23 cellular contexts compared by ENCODE assay signal in the genomic region with DNA sequence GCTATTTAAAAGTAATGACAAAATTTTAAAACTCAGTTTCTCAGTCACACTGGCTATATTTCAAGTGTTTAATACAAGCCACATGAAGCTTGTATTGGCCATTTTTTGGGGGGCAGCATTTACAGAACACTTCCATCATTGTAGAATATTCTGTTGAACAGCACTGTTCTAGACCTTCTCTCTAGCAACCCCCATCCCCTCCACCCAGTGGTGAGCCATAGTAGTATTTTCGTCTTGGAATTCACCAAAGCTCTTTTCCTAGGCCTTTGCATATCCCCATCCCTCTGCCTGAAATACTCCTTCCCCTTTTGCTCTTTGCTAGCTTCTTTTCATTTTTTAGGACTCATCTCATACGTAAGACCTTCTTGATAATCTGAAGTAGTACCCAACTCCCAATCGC.
"Had no signal": no experiment of that assay in that cellular context is flagged by ENCODE, and none has a peak within 500 bp of the region (broad histone marks: within the 10 kb centered on the region; RNA-seq: fewer than 3 reads in every experiment).

No MANE protein-coding gene starts in this region.

- H3K9me3 ChIP-seq: left lung, tibial artery had no signal

- H3K9me3 Mint-ChIP-seq: activated naive CD8-positive, alpha-beta T cell treated with anti-CD3 and anti-CD28 coated beads, Interleukin-2, amount 10 ng/mL, durations not matched to agents 7 days and 5 days; activated T-cell treated with anti-CD3 and anti-CD28 coated beads, Interleukin-2, amount 50 U/mL, for 24 hours; activated T-helper 17 cell treated with anti-CD3 and anti-CD28 coated beads, Interleukin-2, amount 50 U/mL, for 72 hours; naive thymus-derived CD8-positive, alpha-beta T cell; stimulated activated effector memory CD8-positive, alpha-beta T cell treated with anti-CD3 and anti-CD28 coated beads, Interleukin-12 subunit alpha, Interleukin-12 subunit beta, amount 100 ng/mL, for 72 hours; stimulated activated naive CD8-positive, alpha-beta T cell treated with anti-CD3 and anti-CD28 coated beads, Interleukin-15, amount 100 ng/mL, for 72 hours; T-cell; T-helper 2 cell treated with Interferon-gamma antibody and Interleukin-4, amounts not matched to agents 5 μg/mL and 100 μg/mL, for 36 hours had no signal

- H3K4me1 Mint-ChIP-seq: activated CD4-positive, alpha-beta T cell treated with anti-CD3 and anti-CD28 coated beads for 36 hours; activated naive CD8-positive, alpha-beta T cell treated with anti-CD3 and anti-CD28 coated beads, Interleukin-2, amount 10 ng/mL, durations not matched to agents 7 days and 5 days; activated T-helper 17 cell treated with anti-CD3 and anti-CD28 coated beads, Interleukin-2, amount 50 U/mL, for 72 hours; stimulated activated effector memory CD8-positive, alpha-beta T cell treated with anti-CD3 and anti-CD28 coated beads, Interleukin-12 subunit alpha, Interleukin-12 subunit beta, amount 100 ng/mL, for 72 hours; stimulated activated naive CD8-positive, alpha-beta T cell treated with anti-CD3 and anti-CD28 coated beads, Interleukin-15, amount 100 ng/mL, for 72 hours; T-cell had no signal

- H3K4me3 Mint-ChIP-seq: activated CD4-positive, alpha-beta T cell treated with anti-CD3 and anti-CD28 coated beads for 36 hours; activated naive CD8-positive, alpha-beta T cell treated with anti-CD3 and anti-CD28 coated beads, Interleukin-2, amount 10 ng/mL, durations not matched to agents 7 days and 5 days; activated T-cell treated with anti-CD3 and anti-CD28 coated beads, Interleukin-2, amount 50 U/mL, for 24 hours; activated T-helper 17 cell treated with anti-CD3 and anti-CD28 coated beads, Interleukin-2, amount 50 U/mL, for 72 hours; mesothelial cell of epicardium; naive thymus-derived CD8-positive, alpha-beta T cell; stimulated activated effector memory CD8-positive, alpha-beta T cell treated with anti-CD3 and anti-CD28 coated beads, Interleukin-12 subunit alpha, Interleukin-12 subunit beta, amount 100 ng/mL, for 72 hours; stimulated activated naive CD8-positive, alpha-beta T cell treated with anti-CD3 and anti-CD28 coated beads, Interleukin-15, amount 100 ng/mL, for 72 hours; T-cell; T-helper 2 cell treated with Interferon-gamma antibody and Interleukin-4, amounts not matched to agents 5 μg/mL and 100 μg/mL, for 36 hours had no signal

- H3K27ac ChIP-seq: foreskin keratinocyte, left lung, tibial artery had no signal

- H3K4me3 ChIP-seq: left lung, tibial artery had no signal

- H3K27ac Mint-ChIP-seq: activated CD4-positive, alpha-beta T cell treated with anti-CD3 and anti-CD28 coated beads for 36 hours; activated naive CD8-positive, alpha-beta T cell treated with anti-CD3 and anti-CD28 coated beads, Interleukin-2, amount 10 ng/mL, durations not matched to agents 7 days and 5 days; activated T-cell treated with anti-CD3 and anti-CD28 coated beads, Interleukin-2, amount 50 U/mL, for 24 hours; activated T-helper 17 cell treated with anti-CD3 and anti-CD28 coated beads, Interleukin-2, amount 50 U/mL, for 72 hours; mesothelial cell of epicardium; stimulated activated effector memory CD8-positive, alpha-beta T cell treated with anti-CD3 and anti-CD28 coated beads, Interleukin-12 subunit alpha, Interleukin-12 subunit beta, amount 100 ng/mL, for 72 hours; stimulated activated naive CD8-positive, alpha-beta T cell treated with anti-CD3 and anti-CD28 coated beads, Interleukin-15, amount 100 ng/mL, for 72 hours; T-helper 2 cell treated with Interferon-gamma antibody and Interleukin-4, amounts not matched to agents 5 μg/mL and 100 μg/mL, for 36 hours had no signal

- ATAC-seq: activated CD4-positive, alpha-beta T cell treated with anti-CD3 and anti-CD28 coated beads for 36 hours; activated T-helper 17 cell treated with anti-CD3 and anti-CD28 coated beads, Interleukin-2, amount 50 U/mL, for 72 hours; foreskin keratinocyte; left lung; naive thymus-derived CD8-positive, alpha-beta T cell; sciatic nerve; stimulated activated effector memory CD8-positive, alpha-beta T cell treated with anti-CD3 and anti-CD28 coated beads, Interleukin-12 subunit alpha, Interleukin-12 subunit beta, amount 100 ng/mL, for 72 hours; stimulated activated naive CD8-positive, alpha-beta T cell treated with anti-CD3 and anti-CD28 coated beads, Interleukin-15, amount 100 ng/mL, for 72 hours; T-cell had no signal

- H3K27me3 ChIP-seq: foreskin keratinocyte, left lung, tibial artery had no signal

- H3K27me3 Mint-ChIP-seq: activated CD4-positive, alpha-beta T cell treated with anti-CD3 and anti-CD28 coated beads for 36 hours; activated naive CD8-positive, alpha-beta T cell treated with anti-CD3 and anti-CD28 coated beads, Interleukin-2, amount 10 ng/mL, durations not matched to agents 7 days and 5 days; activated T-cell treated with anti-CD3 and anti-CD28 coated beads, Interleukin-2, amount 50 U/mL, for 24 hours; activated T-helper 17 cell treated with anti-CD3 and anti-CD28 coated beads, Interleukin-2, amount 50 U/mL, for 72 hours; naive thymus-derived CD8-positive, alpha-beta T cell; stimulated activated naive CD8-positive, alpha-beta T cell treated with anti-CD3 and anti-CD28 coated beads, Interleukin-15, amount 100 ng/mL, for 72 hours; T-cell had no signal

- H3K4me1 ChIP-seq: tibial artery had no signal

- DNase-seq: activated CD4-positive, alpha-beta T cell treated with anti-CD3 and anti-CD28 coated beads for 36 hours; activated CD4-positive, alpha-beta T cell treated with anti-CD3 and anti-CD28 coated beads, Interleukin-2, amount 50 U/mL, for 4 hours; activated CD8-positive, alpha-beta memory T cell treated with anti-CD3 and anti-CD28 coated beads for 24 hours; activated CD8-positive, alpha-beta memory T cell treated with anti-CD3 and anti-CD28 coated beads, Interleukin-2, amount 50 U/mL, for 4 hours; activated naive CD8-positive, alpha-beta T cell treated with anti-CD3 and anti-CD28 coated beads, Interleukin-2, amount 10 ng/mL, durations not matched to agents 7 days and 5 days; activated T-cell treated with anti-CD3 and anti-CD28 coated beads, Interleukin-2, amount 50 U/mL, for 24 hours; amniotic stem cell; cortex of kidney; foreskin keratinocyte; kidney glomerular epithelial cell; left lung; naive thymus-derived CD8-positive, alpha-beta T cell; nucleus accumbens; small intestine; stimulated activated CD4-positive, alpha-beta T cell treated with anti-CD3 and anti-CD28 coated beads, Interleukin-2, amount 100 ng/mL, for 24 hours; stimulated activated naive CD8-positive, alpha-beta T cell treated with anti-CD3 and anti-CD28 coated beads, Interleukin-15, amount 100 ng/mL, for 72 hours; T-cell; tibial artery had no signal
